In the genomic region with DNA sequence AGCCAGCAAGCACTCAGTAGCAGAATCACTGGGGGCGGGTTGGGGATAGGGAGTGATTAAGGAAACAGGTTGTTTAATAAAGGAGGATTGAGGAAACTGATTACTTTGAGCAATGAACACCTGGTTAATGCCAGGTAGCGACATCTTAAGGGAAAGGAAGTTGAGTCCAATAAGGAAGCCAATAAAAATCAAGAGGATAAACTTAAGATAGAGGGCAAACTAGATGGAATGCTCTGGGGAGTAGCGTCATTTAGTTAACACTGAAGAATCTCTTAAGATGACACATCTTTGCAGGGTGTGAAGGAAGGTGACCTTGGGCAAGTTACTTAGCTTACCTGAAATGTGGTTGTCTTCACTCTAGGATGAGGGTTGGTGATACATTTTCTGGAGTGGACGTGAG, we compare ENCODE assay signal across 24 cellular contexts.
"Had no signal": no experiment of that assay in that cellular context is flagged by ENCODE, and none has a peak within 500 bp of the region (broad histone marks: within the 10 kb centered on the region; RNA-seq: fewer than 3 reads in every experiment).

No MANE protein-coding gene starts in this region.

- H3K9me3 Mint-ChIP-seq: activated T-cell treated with anti-CD3 and anti-CD28 coated beads, Interleukin-2, amount 50 U/mL, for 24 hours; activated T-helper 1 cell treated with anti-CD3 and anti-CD28 coated beads, Interleukin-12 subunit alpha, Interleukin-12 subunit beta, Interleukin-2, Interleukin-4 antibody, amounts not matched to agents 30 ng/mL and 10 ng/mL and 1 ng/mL, durations not matched to agents 14 hours and 24 hours and 36 hours had no signal

- H3K36me3 Mint-ChIP-seq: activated CD8-positive, alpha-beta memory T cell treated with anti-CD3 and anti-CD28 coated beads, Interleukin-2, amount 10 ng/mL, durations not matched to agents 7 days and 5 days; activated naive CD8-positive, alpha-beta T cell had no signal

- H3K9me3 ChIP-seq: MG63 had no signal

- H3K36me3 ChIP-seq: brain microvascular endothelial cell, MG63 had no signal

- DNase-seq: activated CD4-positive, alpha-beta T cell treated with anti-CD3 and anti-CD28 coated beads for 36 hours; activated CD8-positive, alpha-beta memory T cell treated with anti-CD3 and anti-CD28 coated beads, Interleukin-2, amount 10 ng/mL, durations not matched to agents 7 days and 5 days; activated effector memory CD4-positive, alpha-beta T cell treated with Interleukin-2 at 50 U/mL for 16 hours; activated naive CD4-positive, alpha-beta T cell; activated T-cell treated with anti-CD3 and anti-CD28 coated beads, Interleukin-2, amount 50 U/mL, for 24 hours; amygdala; brain microvascular endothelial cell; cerebellar nuclear complex; MG63; NCI-H1092 treated with DMSO at 0.1 percent for 48 hours; NCI-H1417 treated with DMSO at 0.1 percent for 48 hours; NCI-H1694 treated with DMSO at 0.1 percent for 48 hours; NCI-H2029 treated with DMSO at 0.1 percent for 48 hours; NCI-H345; NCI-H510A; NCI-H526 treated with DMSO at 0.1 percent for 48 hours; NCI-H82; RPMI8226; T-helper 1 cell had no signal

- H3K4me2 ChIP-seq: KMS-11 had no signal

- H3K27me3 Mint-ChIP-seq: activated CD4-positive, alpha-beta T cell treated with anti-CD3 and anti-CD28 coated beads for 36 hours; activated CD8-positive, alpha-beta memory T cell treated with anti-CD3 and anti-CD28 coated beads, Interleukin-2, amount 10 ng/mL, durations not matched to agents 7 days and 5 days; activated naive CD8-positive, alpha-beta T cell; activated T-cell treated with anti-CD3 and anti-CD28 coated beads, Interleukin-2, amount 50 U/mL, for 24 hours had no signal

- H3K27ac ChIP-seq: brain microvascular endothelial cell, KMS-11, SK-N-MC, VCaP had no signal

- H3K4me3 ChIP-seq: MG63, SK-N-MC had no signal

- H3K27ac Mint-ChIP-seq: activated CD4-positive, alpha-beta T cell treated with anti-CD3 and anti-CD28 coated beads for 36 hours; activated CD8-positive, alpha-beta memory T cell treated with anti-CD3 and anti-CD28 coated beads, Interleukin-2, amount 10 ng/mL, durations not matched to agents 7 days and 5 days; activated naive CD8-positive, alpha-beta T cell; activated T-cell treated with anti-CD3 and anti-CD28 coated beads, Interleukin-2, amount 50 U/mL, for 24 hours; activated T-helper 1 cell treated with anti-CD3 and anti-CD28 coated beads, Interleukin-12 subunit alpha, Interleukin-12 subunit beta, Interleukin-2, Interleukin-4 antibody, amounts not matched to agents 30 ng/mL and 10 ng/mL and 1 ng/mL, durations not matched to agents 14 hours and 24 hours and 36 hours had no signal

- H3K27me3 ChIP-seq: brain microvascular endothelial cell, MG63 had no signal

- H3K4me3 Mint-ChIP-seq: activated CD4-positive, alpha-beta T cell treated with anti-CD3 and anti-CD28 coated beads for 36 hours; activated CD8-positive, alpha-beta memory T cell treated with anti-CD3 and anti-CD28 coated beads, Interleukin-2, amount 10 ng/mL, durations not matched to agents 7 days and 5 days; activated naive CD8-positive, alpha-beta T cell; activated T-cell treated with anti-CD3 and anti-CD28 coated beads, Interleukin-2, amount 50 U/mL, for 24 hours; activated T-helper 1 cell treated with anti-CD3 and anti-CD28 coated beads, Interleukin-12 subunit alpha, Interleukin-12 subunit beta, Interleukin-2, Interleukin-4 antibody, amounts not matched to agents 30 ng/mL and 10 ng/mL and 1 ng/mL, durations not matched to agents 14 hours and 24 hours and 36 hours had no signal

- H3K9ac ChIP-seq: KMS-11 had no signal
